In genomic region chr10:42637648-42638052, GRCh38 we compare ENCODE assay signal across 8 cellular contexts. TPM values are rescaled to one million over a fixed set of nuclear protein-coding genes. Genes with fewer than 3 reads are reported as not detected.
DNase-seq lines count a peak whose midpoint lies in the region; ATAC-seq and TF ChIP-seq lines count a peak whose summit lies in the region.

No MANE protein-coding gene starts in this region.

- H3K27ac Mint-ChIP-seq in mesothelial cell of epicardium: peak overlapping the region; percentile 99

- no peak for ATAC-seq in GM21825 (IDR thresholded peaks at IDR 0.05; ENCODE audit: unreplicated experiment)
- ATAC-seq in GM18505 (IDR thresholded peaks at IDR 0.05; ENCODE audit: unreplicated experiment): no peak

- H3K27me3 Mint-ChIP-seq in mesothelial cell of epicardium (ENCODE audit: low read depth): no peaks in the 10 kb centered on the region

- peaks cover 25% of the 10 kb centered on the region for H3K4me1 Mint-ChIP-seq in mesothelial cell of epicardium

- H3K27me3 ChIP-seq in brain microvascular endothelial cell (replicated peaks): no peaks in the 10 kb centered on the region

- peaks cover 13% of the 10 kb centered on the region for H3K36me3 Mint-ChIP-seq in mesothelial cell of epicardium

- no peak for TF ChIP-seq POLR2A in GM18505 (IDR thresholded peaks at IDR 0.05; ENCODE audit: borderline replicate concordance, extremely low read depth, insufficient read depth, insufficient read length)

- peak overlapping the region; percentile 91 for H3K27ac ChIP-seq in brain microvascular endothelial cell

- in situ Hi-C loops in brain microvascular endothelial cell (cut with HindIII; ENCODE audit: low pct_ligation_motif_present, low sequenced_read_pairs): no loop called here
- in situ Hi-C loops in KBM-7 (cut with MboI; ENCODE audit: low pct_unique_long_range_greater_than_20kb, low sequenced_read_pairs): no loop called here

- no peaks in the 10 kb centered on the region for H3K36me3 ChIP-seq in brain microvascular endothelial cell (replicated peaks)

- peak overlapping the region; percentile 72 for H3K4me3 ChIP-seq in brain microvascular endothelial cell (ENCODE audit: low read depth, low read length)

- TF ChIP-seq CTCF in brain microvascular endothelial cell (IDR thresholded peaks at IDR 0.05; ENCODE audit: low read depth, low read length, missing control alignments) (no peak), mesothelial cell of epicardium (IDR thresholded peaks at IDR 0.05; ENCODE audit: unreplicated experiment) (no peak)

- no peaks in the 10 kb centered on the region for H3K9me3 Mint-ChIP-seq in mesothelial cell of epicardium

- H3K4me3 Mint-ChIP-seq in mesothelial cell of epicardium: peak overlapping the region; percentile 96

- DNase-seq in stimulated activated CD4-positive, alpha-beta T cell treated with anti-CD3 and anti-CD28 coated beads, Interleukin-12 subunit alpha, Interleukin-12 subunit beta, amount 100 ng/mL, for 4 hours: peak; percentile 1
- no peak for DNase-seq in stimulated activated CD4-positive, alpha-beta T cell treated with anti-CD3 and anti-CD28 coated beads, Interleukin-2, amount 100 ng/mL, for 48 hours
- DNase-seq in brain microvascular endothelial cell: no peak
- DNase-seq in mesothelial cell of epicardium (ENCODE audit: low spot score in 2 of 2, unreplicated experiment in 2 of 2): peak in 1 of 2 experiments; percentile 38
- DNase-seq in T-helper 9 cell: no peak
- DNase-seq in KBM-7: no peak

RNA-seq across cellular contexts. Expression of gene ZNF33B, which starts 0.7 kb away (rescaled TPM):
- total RNA-seq in mesothelial cell of epicardium: 34.7 to 42.0 TPM (median 35.1 TPM) in 3 replicates
